ENCODE assay signal across 9 cellular contexts in genomic region chr1:169586067-169586394, GRCh38. TPM values are rescaled to one million over a fixed set of nuclear protein-coding genes. Genes with fewer than 3 reads are reported as not detected.
A peak's percentile ranks its signal among the peaks of the same experiment; 100 is the strongest.
DNase-seq lines count a peak whose midpoint lies in the region; ATAC-seq, FAIRE-seq and TF ChIP-seq lines count a peak whose summit lies in the region.
"Had no signal": no experiment of that assay in that cellular context is flagged by ENCODE, and none has a peak within 500 bp of the region (broad histone marks: within the 10 kb centered on the region; RNA-seq: fewer than 3 reads in every experiment).

No MANE protein-coding gene starts in this region.

- ATAC-seq in A549 (peak; percentile 22 to 64; a peak in 3 of 6 replicates), GM21390 (IDR thresholded peaks at IDR 0.05; ENCODE audit: unreplicated experiment) (peak; percentile 27), Panc1 (no peak)

- no peaks in the 10 kb centered on the region for H3K9me1 ChIP-seq in keratinocyte (ENCODE audit: control insufficient read depth, extremely low read depth, insufficient read depth, low read length)

- no peak for TF ChIP-seq CTCF in A549 (IDR thresholded peaks at IDR 0.05)
- no peak for TF ChIP-seq CTCF in Panc1 (IDR thresholded peaks at IDR 0.05)
- no peak for TF ChIP-seq CTCF in keratinocyte (optimal IDR thresholded peaks at IDR 0.05 in 1 of 3, IDR thresholded peaks at IDR 0.05 in 1 of 3, conservative IDR thresholded peaks at IDR 0.05 in 1 of 3; ENCODE audit: extremely low read depth in 1 of 3, insufficient read depth in 2 of 3, low read length in 3 of 3)

- H4K20me1 ChIP-seq in keratinocyte (ENCODE audit: control insufficient read depth, extremely low read depth, insufficient read depth, low read length) = no peaks in the 10 kb centered on the region

- no peak for TF ChIP-seq EP300 in A549 (IDR thresholded peaks at IDR 0.05)

- POLR2A ChIA-PET in A549 (lab: Yijun Ruan, JAX) = no interaction called here
- POLR2A ChIA-PET in Panc1 (lab: Charles Lee) = no interaction called here

- H3K27ac ChIP-seq in A549 = no peak overlapping the region
- no peak overlapping the region for H3K27ac ChIP-seq in Panc1 (ENCODE audit: low read length)
- no peak overlapping the region for H3K27ac ChIP-seq in keratinocyte (ENCODE audit: control insufficient read depth, insufficient read depth, low read length)

- H3K27me3 ChIP-seq in Panc1 (ENCODE audit: control insufficient read depth, insufficient read depth, low read length) (peaks cover 28% of the 10 kb centered on the region), keratinocyte (ENCODE audit: control insufficient read depth, extremely low read depth, insufficient read depth, low read length) (no peaks in the 10 kb centered on the region)

- H3K9me3 ChIP-seq in A549 (no peaks in the 10 kb centered on the region), Panc1 (ENCODE audit: control insufficient read depth, insufficient read depth, low read depth, low read length) (no peaks in the 10 kb centered on the region), keratinocyte (ENCODE audit: control insufficient read depth, low read depth, low read length) (no peaks in the 10 kb centered on the region)

- intact Hi-C loops in Panc1 (cut with micrococcal nuclease; ENCODE audit: unreplicated experiment) = loop anchor here (5.0 kb wide), 1 partner anchor 126 kb away; the partner anchor contains the start of gene SELL

- peak overlapping the region; percentile 65 for H2AFZ ChIP-seq in keratinocyte (ENCODE audit: control insufficient read depth, low read length)

- TF ChIP-seq RAD21 in A549 (conservative IDR thresholded peaks at IDR 0.05 in 1 of 2, IDR thresholded peaks at IDR 0.05 in 1 of 2) = no peak

- H3K36me3 ChIP-seq in Panc1 (ENCODE audit: control insufficient read depth, insufficient read depth, low read length) = no peaks in the 10 kb centered on the region
- no peaks in the 10 kb centered on the region for H3K36me3 ChIP-seq in keratinocyte (ENCODE audit: control insufficient read depth in 2 of 2, extremely low read depth in 1 of 2, insufficient read depth in 2 of 2, low read length in 2 of 2)

- no peak for FAIRE-seq in A549 (lab: Jason Lieb, UNC)
- FAIRE-seq in keratinocyte (lab: Jason Lieb, UNC) = no peak

- peak overlapping the region; percentile 18; the same call in 2 of the 3 replicates for H3K4me3 ChIP-seq in A549
- H3K4me3 ChIP-seq in Panc1 (ENCODE audit: low read depth in 2 of 2, low read length in 2 of 2) = peak overlapping the region; percentile 7 to 35; a peak in 1 of 4 replicates
- H3K4me3 ChIP-seq in keratinocyte (ENCODE audit: control insufficient read depth in 2 of 3, extremely low read depth in 1 of 3, insufficient read depth in 2 of 3, low read depth in 1 of 3, low read length in 3 of 3) = no peak overlapping the region

- peak overlapping the region; percentile 62 for H3K4me2 ChIP-seq in A549
- H3K4me2 ChIP-seq in keratinocyte (ENCODE audit: control insufficient read depth, extremely low read depth, insufficient read depth, low read depth, low read length) = no peak overlapping the region

- TF ChIP-seq POLR2A in A549 (IDR thresholded peaks at IDR 0.05; ENCODE audit: low read length) = no peak

- in situ Hi-C loops in Panc1 (cut with HindIII; ENCODE audit: low pct_unique_long_range_greater_than_20kb, low sequenced_read_pairs) = no loop called here

- no peak overlapping the region for H3K9ac ChIP-seq in keratinocyte (ENCODE audit: control insufficient read depth, extremely low read depth, insufficient read depth, low read length)

- H3K4me1 ChIP-seq in A549 = no peaks in the 10 kb centered on the region; the same call in 2 of the 3 replicates
- H3K4me1 ChIP-seq in Panc1 (ENCODE audit: control insufficient read depth, insufficient read depth, low read length) = peaks cover 10% of the 10 kb centered on the region; the same call in 1 of the 2 replicates
- H3K4me1 ChIP-seq in keratinocyte (ENCODE audit: control insufficient read depth, extremely low read depth, insufficient read depth, low read length) = peaks cover 8% of the 10 kb centered on the region

- dilution Hi-C loops in keratinocyte (cut with MboI; ENCODE audit: extremely low pct_ligation_motif_present, low sequenced_read_pairs) = no loop called here

- DNase-seq in A549 (ENCODE audit: low read depth in 1 of 2, low spot score in 1 of 2) = no peak
- no peak for DNase-seq in Panc1 (ENCODE audit: low read depth, low spot score)
- DNase-seq in keratinocyte (ENCODE audit: low read depth, low spot score) = no peak
- DNase-seq in NCI-H345 treated with DMSO at 0.1 percent for 48 hours (lab: John Stamatoyannopoulos, UW; ENCODE audit: unreplicated experiment) = no peak
- DNase-seq in NOMO-1 treated with dmso at 0.1 percent for 144 hours (lab: John Stamatoyannopoulos, UW; ENCODE audit: unreplicated experiment) = no peak
- no peak for DNase-seq in C1 segment of cervical spinal cord (lab: John Stamatoyannopoulos, UW)
- DNase-seq in inferior parietal cortex (ENCODE audit: extremely low spot score) = no peak

- CTCF ChIA-PET in A549 (lab: Yijun Ruan, JAX) (interaction anchor here (0.7 to 2.5 kb wide), 7 partner anchors 16 to 1244 kb away, joined by 3 to 13 read pairs (median 5); no protein-coding TSS in a partner anchor), Panc1 (lab: Charles Lee) (interaction anchor here (1.0 to 1.3 kb wide), 4 partner anchors 16 to 207 kb away, joined by 3 to 5 read pairs (median 4); no protein-coding TSS in a partner anchor)

- 36% methylated on average over 5 of the region's 5 CpGs for WGBS in A549 (ENCODE audit: missing lambda C conversion rate)

- BruUV-seq in Panc1 (replicated peaks; lab: Mats Ljungman, UMichigan) = no TSS peak

- no peaks in the 10 kb centered on the region for H3K79me2 ChIP-seq in keratinocyte (ENCODE audit: control insufficient read depth, insufficient read depth, low read length)

TF ChIP-seq in A549, 52 proteins besides CTCF, POLR2A, EP300 and RAD21:
- TF ChIP-seq, protein P1, sequence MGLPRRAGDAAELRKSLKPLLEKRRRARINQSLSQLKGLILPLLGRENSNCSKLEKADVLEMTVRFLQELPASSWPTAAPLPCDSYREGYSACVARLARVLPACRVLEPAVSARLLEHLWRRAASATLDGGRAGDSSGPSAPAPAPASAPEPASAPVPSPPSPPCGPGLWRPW (IDR thresholded peaks at IDR 0.05) = no peak
- TF ChIP-seq TP53 (CRISPR knock-in tag; IDR thresholded peaks at IDR 0.05) = no peak
- no peak for TF ChIP-seq EHF (CRISPR knock-in tag; IDR thresholded peaks at IDR 0.05)
- no peak for TF ChIP-seq ATOH8 (CRISPR knock-in tag; IDR thresholded peaks at IDR 0.05; ENCODE audit: low read depth)
- no peak for TF ChIP-seq HOXB5 (CRISPR knock-in tag; IDR thresholded peaks at IDR 0.05)
- TF ChIP-seq HDAC2 (IDR thresholded peaks at IDR 0.05) = no peak
- no peak for TF ChIP-seq PHF8 (IDR thresholded peaks at IDR 0.05; ENCODE audit: borderline replicate concordance, low read depth)
- TF ChIP-seq MAZ (IDR thresholded peaks at IDR 0.05; ENCODE audit: borderline replicate concordance, low read depth, low read length) = no peak
- TF ChIP-seq KDM5A (IDR thresholded peaks at IDR 0.05) = no peak
- no peak for TF ChIP-seq NR3C1 (IDR thresholded peaks at IDR 0.05)
- TF ChIP-seq HEYL (CRISPR knock-in tag; IDR thresholded peaks at IDR 0.05) = no peak
- no peak for TF ChIP-seq RFX5 (IDR thresholded peaks at IDR 0.05)
- no peak for TF ChIP-seq POLR2AphosphoS2 (conservative IDR thresholded peaks at IDR 0.05; ENCODE audit: low read length)
- no peak for TF ChIP-seq SREBF2 (IDR thresholded peaks at IDR 0.05)
- TF ChIP-seq CHD4 (IDR thresholded peaks at IDR 0.05; ENCODE audit: borderline replicate concordance) = no peak

RNA-seq across cellular contexts. Expression of gene F5, which starts 0.2 kb away (rescaled TPM):
- polyA plus RNA-seq in A549 (2011; rRNA removed) (0.36 and 1.4 TPM in 2 replicates), A549 (2017; fragmentation: RNase III; extraction: RNeasy Plus Mini Kit Qiagen cat#74134 plus additional on column Dnase treatment) (0.03 to 0.04 TPM (median 0.04 TPM) in 3 replicates), keratinocyte (0.01 TPM in 1 of 3 replicates, not detected in the others)
- polyA plus RNA-seq in A549 (2012; cell fraction: cytosol; rRNA removed) = 0.01 and 0.04 TPM in 2 replicates
- 0.06 and 0.22 TPM in 2 replicates for polyA plus RNA-seq in A549 (2012; cell fraction: nucleus; rRNA removed)
- 0.33 and 0.44 TPM in 2 replicates for polyA minus RNA-seq in A549 (2011; rRNA and poly(A)+ RNA removed)
- total RNA-seq in Panc1 (2021; ENCODE audit: unreplicated experiment) = 0.08 TPM
- polyA plus RNA-seq in Panc1 (2012; ENCODE audit: insufficient read length) = not detected
- 0.04 TPM for polyA plus RNA-seq in keratinocyte (2011; ENCODE audit: low read depth)
- polyA plus RNA-seq in keratinocyte (2011; cell fraction: cytosol; rRNA removed) = not detected in 2 replicates
- polyA plus RNA-seq in keratinocyte (2011; cell fraction: nucleus; rRNA removed) = not detected in 2 replicates
- 0.01 TPM in 1 of 2 replicates, not detected in the other for polyA plus RNA-seq in keratinocyte (2012; ENCODE audit: low replicate concordance)
- polyA minus RNA-seq in keratinocyte = not detected in 3 replicates
- not detected for polyA minus RNA-seq in keratinocyte (2011; cell fraction: cytosol; rRNA and poly(A)+ RNA removed)
- not detected in 2 replicates for polyA minus RNA-seq in keratinocyte (2011; cell fraction: nucleus; rRNA and poly(A)+ RNA removed)
- total RNA-seq: H7 had no signal

RNA-seq across cellular contexts. Expression of gene SELP, which starts 43.9 kb away (rescaled TPM):
- polyA plus RNA-seq in A549 (2011; rRNA removed) (not detected in 2 replicates), A549 (2017; fragmentation: RNase III; extraction: RNeasy Plus Mini Kit Qiagen cat#74134 plus additional on column Dnase treatment) (not detected in 3 replicates), keratinocyte (0.09 TPM in 1 of 3 replicates, not detected in the others)
- not detected in 2 replicates for polyA plus RNA-seq in A549 (2012; cell fraction: cytosol; rRNA removed)
- not detected in 2 replicates for polyA plus RNA-seq in A549 (2012; cell fraction: nucleus; rRNA removed)
- not detected in 2 replicates for polyA minus RNA-seq in A549 (2011; rRNA and poly(A)+ RNA removed)
- total RNA-seq in Panc1 (2021; ENCODE audit: unreplicated experiment) = not detected
- not detected for polyA plus RNA-seq in Panc1 (2012; ENCODE audit: insufficient read length)
- polyA plus RNA-seq in keratinocyte (2011; ENCODE audit: low read depth) = not detected
- polyA plus RNA-seq in keratinocyte (2011; cell fraction: cytosol; rRNA removed) = not detected in 2 replicates
- not detected in 2 replicates for polyA plus RNA-seq in keratinocyte (2011; cell fraction: nucleus; rRNA removed)
- not detected in 2 replicates for polyA plus RNA-seq in keratinocyte (2012; ENCODE audit: low replicate concordance)
- polyA minus RNA-seq in keratinocyte = not detected in 3 replicates
- polyA minus RNA-seq in keratinocyte (2011; cell fraction: cytosol; rRNA and poly(A)+ RNA removed) = not detected
- polyA minus RNA-seq in keratinocyte (2011; cell fraction: nucleus; rRNA and poly(A)+ RNA removed) = not detected in 2 replicates
- total RNA-seq: H7 had no signal

Comparison
In these comparisons a context has a peak if more than half of its experiments do, and no peak if none do; other contexts are left out.
1. H3K4me3 ChIP-seq: peak in A549 (single experiment) and Panc1 (2 of 2); none in keratinocyte (0 of 3).